ENCODE assay signal across 13 cellular contexts in the genomic region with DNA sequence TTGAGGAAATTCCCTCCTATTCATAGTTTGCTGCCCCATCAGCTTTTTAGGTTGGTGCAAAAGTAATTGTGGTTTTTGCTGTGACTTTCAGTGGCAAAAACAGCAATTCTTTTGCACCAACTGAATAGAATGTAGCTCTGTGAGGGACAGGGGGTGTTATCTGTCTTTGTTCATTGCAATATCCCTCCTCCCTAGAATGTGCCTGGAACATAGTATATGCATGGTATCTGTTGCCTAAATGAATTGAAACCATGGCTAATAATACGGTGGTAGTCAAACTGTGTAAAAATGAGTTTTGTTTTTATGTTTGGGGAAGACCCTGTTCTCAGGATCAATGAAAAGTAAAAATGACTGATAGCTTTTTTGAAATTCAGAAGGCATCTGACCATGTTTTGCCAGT.
"Had no signal": no experiment of that assay in that cellular context is flagged by ENCODE, and none has a peak within 500 bp of the region (broad histone marks: within the 10 kb centered on the region; RNA-seq: fewer than 3 reads in every experiment).

No MANE protein-coding gene starts in this region.

- H3K4me1 ChIP-seq: breast epithelium, sigmoid colon had no signal

- H3K9me3 ChIP-seq: breast epithelium, sigmoid colon, testis had no signal

- H3K4me3 Mint-ChIP-seq: activated naive CD4-positive, alpha-beta T cell treated with anti-CD3 and anti-CD28 coated beads, Interleukin-2, amount 50 U/mL, for 24 hours; neural crest cell had no signal

- H3K4me1 Mint-ChIP-seq: neural crest cell had no signal

- DNase-seq: activated CD4-positive, alpha-beta T cell treated with anti-CD3 and anti-CD28 coated beads, Interleukin-2, amount 50 U/mL, for 4 hours; activated CD4-positive, CD25-positive, alpha-beta regulatory T cell; aorta; hypothalamus; kidney glomerular epithelial cell; sigmoid colon; stimulated activated CD4-positive, alpha-beta T cell treated with anti-CD3 and anti-CD28 coated beads, Interleukin-2, amount 100 ng/mL, for 24 hours; stimulated activated naive CD4-positive, alpha-beta T cell treated with Interleukin-2 at 50 U/mL for 16 hours; testis had no signal

- H3K27me3 Mint-ChIP-seq: activated naive CD4-positive, alpha-beta T cell treated with anti-CD3 and anti-CD28 coated beads, Interleukin-2, amount 50 U/mL, for 24 hours had no signal

- H3K36me3 ChIP-seq: breast epithelium had no signal

- H3K27me3 ChIP-seq: breast epithelium, sigmoid colon, testis had no signal

- H3K9me3 Mint-ChIP-seq: activated naive CD4-positive, alpha-beta T cell treated with anti-CD3 and anti-CD28 coated beads, Interleukin-2, amount 50 U/mL, for 24 hours; neural crest cell had no signal

- H3K27ac ChIP-seq: breast epithelium, sigmoid colon, testis had no signal

- H3K4me3 ChIP-seq: breast epithelium, sigmoid colon, testis had no signal

- FAIRE-seq: TTC549 had no signal
